ENCODE assay signal across 2 cellular contexts in genomic region chr10:133180915-133181639, GRCh38.
A peak's percentile ranks its signal among the peaks of the same experiment; 100 is the strongest.
TF ChIP-seq lines count a peak whose summit lies in the region.

No MANE protein-coding gene starts in this region.

TF ChIP-seq in WTC11, 78 proteins besides CTCF, POLR2A, EP300 and RAD21 (continues in another document):
- no peak for TF ChIP-seq ATF3 (CRISPR knock-in tag; conservative IDR thresholded peaks at IDR 0.05)
- no peak for TF ChIP-seq MYBL2 (CRISPR knock-in tag; IDR thresholded peaks at IDR 0.05)
- no peak for TF ChIP-seq ZNF263 (CRISPR knock-in tag; IDR thresholded peaks at IDR 0.05; ENCODE audit: low read depth)
- no peak for TF ChIP-seq ZNF138 (CRISPR knock-in tag; conservative IDR thresholded peaks at IDR 0.05)
- no peak for TF ChIP-seq IRF1 (CRISPR knock-in tag; IDR thresholded peaks at IDR 0.05)
- no peak for TF ChIP-seq TP53 (CRISPR knock-in tag; IDR thresholded peaks at IDR 0.05)
- no peak for TF ChIP-seq AFF4 (CRISPR knock-in tag; IDR thresholded peaks at IDR 0.05; ENCODE audit: borderline replicate concordance)
- TF ChIP-seq, protein P1, sequence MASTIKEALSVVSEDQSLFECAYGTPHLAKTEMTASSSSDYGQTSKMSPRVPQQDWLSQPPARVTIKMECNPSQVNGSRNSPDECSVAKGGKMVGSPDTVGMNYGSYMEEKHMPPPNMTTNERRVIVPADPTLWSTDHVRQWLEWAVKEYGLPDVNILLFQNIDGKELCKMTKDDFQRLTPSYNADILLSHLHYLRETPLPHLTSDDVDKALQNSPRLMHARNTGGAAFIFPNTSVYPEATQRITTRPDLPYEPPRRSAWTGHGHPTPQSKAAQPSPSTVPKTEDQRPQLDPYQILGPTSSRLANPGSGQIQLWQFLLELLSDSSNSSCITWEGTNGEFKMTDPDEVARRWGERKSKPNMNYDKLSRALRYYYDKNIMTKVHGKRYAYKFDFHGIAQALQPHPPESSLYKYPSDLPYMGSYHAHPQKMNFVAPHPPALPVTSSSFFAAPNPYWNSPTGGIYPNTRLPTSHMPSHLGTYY (CRISPR knock-in tag; IDR thresholded peaks at IDR 0.05) = no peak
- TF ChIP-seq, protein P2, sequence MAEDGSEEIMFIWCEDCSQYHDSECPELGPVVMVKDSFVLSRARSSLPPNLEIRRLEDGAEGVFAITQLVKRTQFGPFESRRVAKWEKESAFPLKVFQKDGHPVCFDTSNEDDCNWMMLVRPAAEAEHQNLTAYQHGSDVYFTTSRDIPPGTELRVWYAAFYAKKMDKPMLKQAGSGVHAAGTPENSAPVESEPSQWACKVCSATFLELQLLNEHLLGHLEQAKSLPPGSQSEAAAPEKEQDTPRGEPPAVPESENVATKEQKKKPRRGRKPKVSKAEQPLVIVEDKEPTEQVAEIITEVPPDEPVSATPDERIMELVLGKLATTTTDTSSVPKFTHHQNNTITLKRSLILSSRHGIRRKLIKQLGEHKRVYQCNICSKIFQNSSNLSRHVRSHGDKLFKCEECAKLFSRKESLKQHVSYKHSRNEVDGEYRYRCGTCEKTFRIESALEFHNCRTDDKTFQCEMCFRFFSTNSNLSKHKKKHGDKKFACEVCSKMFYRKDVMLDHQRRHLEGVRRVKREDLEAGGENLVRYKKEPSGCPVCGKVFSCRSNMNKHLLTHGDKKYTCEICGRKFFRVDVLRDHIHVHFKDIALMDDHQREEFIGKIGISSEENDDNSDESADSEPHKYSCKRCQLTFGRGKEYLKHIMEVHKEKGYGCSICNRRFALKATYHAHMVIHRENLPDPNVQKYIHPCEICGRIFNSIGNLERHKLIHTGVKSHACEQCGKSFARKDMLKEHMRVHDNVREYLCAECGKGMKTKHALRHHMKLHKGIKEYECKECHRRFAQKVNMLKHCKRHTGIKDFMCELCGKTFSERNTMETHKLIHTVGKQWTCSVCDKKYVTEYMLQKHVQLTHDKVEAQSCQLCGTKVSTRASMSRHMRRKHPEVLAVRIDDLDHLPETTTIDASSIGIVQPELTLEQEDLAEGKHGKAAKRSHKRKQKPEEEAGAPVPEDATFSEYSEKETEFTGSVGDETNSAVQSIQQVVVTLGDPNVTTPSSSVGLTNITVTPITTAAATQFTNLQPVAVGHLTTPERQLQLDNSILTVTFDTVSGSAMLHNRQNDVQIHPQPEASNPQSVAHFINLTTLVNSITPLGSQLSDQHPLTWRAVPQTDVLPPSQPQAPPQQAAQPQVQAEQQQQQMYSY (CRISPR knock-in tag; IDR thresholded peaks at IDR 0.05) = no peak
- TF ChIP-seq NR2C2 (CRISPR knock-in tag; IDR thresholded peaks at IDR 0.05) = no peak
- TF ChIP-seq, protein P3, sequence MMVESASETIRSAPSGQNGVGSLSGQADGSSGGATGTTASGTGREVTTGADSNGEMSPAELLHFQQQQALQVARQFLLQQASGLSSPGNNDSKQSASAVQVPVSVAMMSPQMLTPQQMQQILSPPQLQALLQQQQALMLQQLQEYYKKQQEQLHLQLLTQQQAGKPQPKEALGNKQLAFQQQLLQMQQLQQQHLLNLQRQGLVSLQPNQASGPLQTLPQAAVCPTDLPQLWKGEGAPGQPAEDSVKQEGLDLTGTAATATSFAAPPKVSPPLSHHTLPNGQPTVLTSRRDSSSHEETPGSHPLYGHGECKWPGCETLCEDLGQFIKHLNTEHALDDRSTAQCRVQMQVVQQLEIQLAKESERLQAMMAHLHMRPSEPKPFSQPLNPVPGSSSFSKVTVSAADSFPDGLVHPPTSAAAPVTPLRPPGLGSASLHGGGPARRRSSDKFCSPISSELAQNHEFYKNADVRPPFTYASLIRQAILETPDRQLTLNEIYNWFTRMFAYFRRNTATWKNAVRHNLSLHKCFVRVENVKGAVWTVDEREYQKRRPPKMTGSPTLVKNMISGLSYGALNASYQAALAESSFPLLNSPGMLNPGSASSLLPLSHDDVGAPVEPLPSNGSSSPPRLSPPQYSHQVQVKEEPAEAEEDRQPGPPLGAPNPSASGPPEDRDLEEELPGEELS (CRISPR knock-in tag; IDR thresholded peaks at IDR 0.05) = no peak

TF ChIP-seq in HepG2, 621 proteins besides CTCF, POLR2A, EP300 and RAD21:
- TF ChIP-seq CREB1 (IDR thresholded peaks at IDR 0.05) = peak; percentile 88
- TF ChIP-seq CREB1 (CRISPR knock-in tag; IDR thresholded peaks at IDR 0.05) = no peak
- no peak for TF ChIP-seq ZNF557 (CRISPR knock-in tag; IDR thresholded peaks at IDR 0.05)
- TF ChIP-seq, protein P4, sequence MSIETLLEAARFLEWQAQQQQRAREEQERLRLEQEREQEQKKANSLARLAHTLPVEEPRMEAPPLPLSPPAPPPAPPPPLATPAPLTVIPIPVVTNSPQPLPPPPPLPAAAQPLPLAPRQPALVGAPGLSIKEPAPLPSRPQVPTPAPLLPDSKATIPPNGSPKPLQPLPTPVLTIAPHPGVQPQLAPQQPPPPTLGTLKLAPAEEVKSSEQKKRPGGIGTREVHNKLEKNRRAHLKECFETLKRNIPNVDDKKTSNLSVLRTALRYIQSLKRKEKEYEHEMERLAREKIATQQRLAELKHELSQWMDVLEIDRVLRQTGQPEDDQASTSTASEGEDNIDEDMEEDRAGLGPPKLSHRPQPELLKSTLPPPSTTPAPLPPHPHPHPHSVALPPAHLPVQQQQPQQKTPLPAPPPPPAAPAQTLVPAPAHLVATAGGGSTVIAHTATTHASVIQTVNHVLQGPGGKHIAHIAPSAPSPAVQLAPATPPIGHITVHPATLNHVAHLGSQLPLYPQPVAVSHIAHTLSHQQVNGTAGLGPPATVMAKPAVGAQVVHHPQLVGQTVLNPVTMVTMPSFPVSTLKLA (IDR thresholded peaks at IDR 0.05) = peak; percentile 15; the same call in 1 of the 2 replicates
- TF ChIP-seq ZZZ3 (CRISPR knock-in tag; IDR thresholded peaks at IDR 0.05; ENCODE audit: borderline replicate concordance) = no peak
- no peak for TF ChIP-seq ZBTB3 (CRISPR knock-in tag; IDR thresholded peaks at IDR 0.05; ENCODE audit: borderline replicate concordance, low read depth)
